ENCODE assay signal across 26 cellular contexts in the genomic region with DNA sequence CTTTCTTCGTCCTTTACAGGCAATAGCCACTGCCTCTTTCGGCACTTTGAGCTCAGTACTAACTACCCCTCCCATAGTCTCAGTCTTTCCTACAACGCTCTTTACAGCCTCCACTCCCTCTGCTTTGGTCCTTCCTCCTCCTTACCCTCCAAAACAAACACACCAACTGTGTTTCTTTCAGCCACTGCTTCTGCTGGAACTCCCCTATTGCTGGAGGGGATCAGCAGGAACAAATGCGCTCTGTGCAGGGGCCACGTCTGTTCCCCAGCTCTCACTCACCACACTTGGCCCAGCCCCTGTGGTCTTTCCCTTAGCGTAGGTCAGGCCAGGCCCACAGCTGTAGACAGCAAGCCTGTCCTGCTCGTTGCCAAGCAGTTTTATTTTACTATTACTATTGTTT. TPM values are rescaled to one million over a fixed set of nuclear protein-coding genes. Genes with fewer than 3 reads are reported as not detected.
DNase-seq lines count a peak whose midpoint lies in the region; ATAC-seq lines count a peak whose summit lies in the region.
"Had no signal": no experiment of that assay in that cellular context is flagged by ENCODE, and none has a peak within 500 bp of the region (broad histone marks: within the 10 kb centered on the region; RNA-seq: fewer than 3 reads in every experiment).

No MANE protein-coding gene starts in this region.

- H3K27me3 ChIP-seq in NT2/D1 (ENCODE audit: insufficient read depth, insufficient read length) (no peaks in the 10 kb centered on the region), layer of hippocampus (ENCODE audit: control insufficient read depth, insufficient read depth, low read length) (no peaks in the 10 kb centered on the region)
- H3K27me3 ChIP-seq: esophagus squamous epithelium, testis had no signal

- no peaks in the 10 kb centered on the region for H3K4me1 Mint-ChIP-seq in stimulated activated naive B cell treated with anti-CD40 and anti-IgM and Interleukin-4, amounts not matched to agents 10 μg/mL and 1 μg/mL and 100 μg/mL, for 72 hours
- H3K4me1 Mint-ChIP-seq: activated naive CD8-positive, alpha-beta T cell treated with anti-CD3 and anti-CD28 coated beads, Interleukin-2, amount 10 ng/mL, durations not matched to agents 7 days and 5 days; activated T-helper 17 cell treated with anti-CD3 and anti-CD28 coated beads, Interleukin-2, amount 50 U/mL, for 72 hours; CD4-positive, alpha-beta memory T cell had no signal

- peak overlapping the region; percentile 89 for H3K27ac ChIP-seq in caudate nucleus (ENCODE audit: low read depth, low read length)
- H3K27ac ChIP-seq in layer of hippocampus (ENCODE audit: low read depth, low read length) = peak overlapping the region; percentile 62
- H3K27ac ChIP-seq: esophagus squamous epithelium, psoas muscle, testis had no signal

- DNase-seq in NT2/D1 (ENCODE audit: low read depth, low spot score) = no peak
- DNase-seq in caudate nucleus (lab: John Stamatoyannopoulos, UW) = peak in 1 of 61 donors; percentile 44
- peak; percentile 63 for DNase-seq in smooth muscle cell of the brain vasculature (ENCODE audit: low read depth, low spot score)
- no peak for DNase-seq in activated CD4-positive, alpha-beta T cell treated with anti-CD3 and anti-CD28 coated beads for 48 hours
- no peak for DNase-seq in mucosa of gallbladder (ENCODE audit: low spot score)
- DNase-seq in stimulated activated naive B cell treated with anti-CD40 and anti-IgM and Interleukin-4, amounts not matched to agents 10 μg/mL and 1 μg/mL and 100 μg/mL, for 72 hours = no peak
- no peak for DNase-seq in NOMO-1 treated with dmso at 0.1 percent for 144 hours (lab: John Stamatoyannopoulos, UW; ENCODE audit: unreplicated experiment)
- DNase-seq: CD4-positive, alpha-beta memory T cell; DMS79 treated with DMSO at 0.1 percent for 48 hours; effector CD8-positive, alpha-beta T cell; esophagus squamous epithelium; KBM-7; naive thymus-derived CD4-positive, alpha-beta T cell; NCI-H2029; NCI-H446; psoas muscle; stimulated activated CD4-positive, alpha-beta T cell treated with anti-CD3 and anti-CD28 coated beads, Interleukin-4, amount 100 ng/mL, for 4 hours; T1000; testis had no signal

- ATAC-seq in stimulated activated naive B cell treated with anti-CD40 and anti-IgM and Interleukin-4, amounts not matched to agents 10 μg/mL and 1 μg/mL and 100 μg/mL, for 72 hours (replicated peaks) = no peak
- ATAC-seq: activated T-helper 17 cell treated with anti-CD3 and anti-CD28 coated beads, Interleukin-2, amount 50 U/mL, for 72 hours; naive thymus-derived CD4-positive, alpha-beta T cell; psoas muscle had no signal

- H3K9me3 ChIP-seq in NT2/D1 (ENCODE audit: insufficient read depth, low read length) = no peaks in the 10 kb centered on the region
- H3K9me3 ChIP-seq: esophagus squamous epithelium, psoas muscle, testis had no signal

- no peaks in the 10 kb centered on the region for H3K9me3 Mint-ChIP-seq in stimulated activated naive B cell treated with anti-CD40 and anti-IgM and Interleukin-4, amounts not matched to agents 10 μg/mL and 1 μg/mL and 100 μg/mL, for 72 hours
- H3K9me3 Mint-ChIP-seq: activated naive CD8-positive, alpha-beta T cell treated with anti-CD3 and anti-CD28 coated beads, Interleukin-2, amount 10 ng/mL, durations not matched to agents 7 days and 5 days; activated T-helper 17 cell treated with anti-CD3 and anti-CD28 coated beads, Interleukin-2, amount 50 U/mL, for 72 hours; CD4-positive, alpha-beta memory T cell; naive thymus-derived CD4-positive, alpha-beta T cell had no signal

- H3K4me3 ChIP-seq in NT2/D1 (ENCODE audit: insufficient read length, low read depth) = no peak overlapping the region
- H3K4me3 ChIP-seq: esophagus squamous epithelium, lung, psoas muscle, smooth muscle cell, testis had no signal

- H3K27me3 Mint-ChIP-seq in stimulated activated naive B cell treated with anti-CD40 and anti-IgM and Interleukin-4, amounts not matched to agents 10 μg/mL and 1 μg/mL and 100 μg/mL, for 72 hours = peaks cover 4 to 16% of the 10 kb centered on the region in 2 donors
- H3K27me3 Mint-ChIP-seq: activated naive CD8-positive, alpha-beta T cell treated with anti-CD3 and anti-CD28 coated beads, Interleukin-2, amount 10 ng/mL, durations not matched to agents 7 days and 5 days; activated T-helper 17 cell treated with anti-CD3 and anti-CD28 coated beads, Interleukin-2, amount 50 U/mL, for 72 hours; CD4-positive, alpha-beta memory T cell; naive thymus-derived CD4-positive, alpha-beta T cell had no signal

- no peak overlapping the region for H3K27ac Mint-ChIP-seq in stimulated activated naive B cell treated with anti-CD40 and anti-IgM and Interleukin-4, amounts not matched to agents 10 μg/mL and 1 μg/mL and 100 μg/mL, for 72 hours
- H3K27ac Mint-ChIP-seq: activated naive CD8-positive, alpha-beta T cell treated with anti-CD3 and anti-CD28 coated beads, Interleukin-2, amount 10 ng/mL, durations not matched to agents 7 days and 5 days; activated T-helper 17 cell treated with anti-CD3 and anti-CD28 coated beads, Interleukin-2, amount 50 U/mL, for 72 hours; CD4-positive, alpha-beta memory T cell; naive thymus-derived CD4-positive, alpha-beta T cell had no signal

- H3K36me3 Mint-ChIP-seq in stimulated activated naive B cell treated with anti-CD40 and anti-IgM and Interleukin-4, amounts not matched to agents 10 μg/mL and 1 μg/mL and 100 μg/mL, for 72 hours = no peaks in the 10 kb centered on the region
- H3K36me3 Mint-ChIP-seq: activated naive CD8-positive, alpha-beta T cell treated with anti-CD3 and anti-CD28 coated beads, Interleukin-2, amount 10 ng/mL, durations not matched to agents 7 days and 5 days; CD4-positive, alpha-beta memory T cell had no signal

- H3K9ac ChIP-seq in NT2/D1 (ENCODE audit: insufficient read length, low read depth) = peak overlapping the region; percentile 68

- H3K36me3 ChIP-seq in NT2/D1 (ENCODE audit: insufficient read depth, insufficient read length, low read length) = no peaks in the 10 kb centered on the region
- H3K36me3 ChIP-seq: esophagus squamous epithelium had no signal

- no peak overlapping the region for H3K4me3 Mint-ChIP-seq in stimulated activated naive B cell treated with anti-CD40 and anti-IgM and Interleukin-4, amounts not matched to agents 10 μg/mL and 1 μg/mL and 100 μg/mL, for 72 hours
- H3K4me3 Mint-ChIP-seq: activated naive CD8-positive, alpha-beta T cell treated with anti-CD3 and anti-CD28 coated beads, Interleukin-2, amount 10 ng/mL, durations not matched to agents 7 days and 5 days; activated T-helper 17 cell treated with anti-CD3 and anti-CD28 coated beads, Interleukin-2, amount 50 U/mL, for 72 hours; CD4-positive, alpha-beta memory T cell; naive thymus-derived CD4-positive, alpha-beta T cell had no signal

- H3K4me1 ChIP-seq in NT2/D1 (ENCODE audit: insufficient read depth, insufficient read length) = peaks cover 35% of the 10 kb centered on the region
- H3K4me1 ChIP-seq: psoas muscle, testis had no signal

RNA-seq across cellular contexts. Expression of gene PC, which starts 42.3 kb away (rescaled TPM):
- 24.7 TPM for total RNA-seq in mucosa of gallbladder

RNA-seq across cellular contexts. Expression of gene LRFN4, which starts 59.0 kb away (rescaled TPM):
- 7.3 TPM for total RNA-seq in mucosa of gallbladder

RNA-seq across cellular contexts. Expression of gene C11orf86, which starts 59.2 kb away (rescaled TPM):
- not detected for total RNA-seq in mucosa of gallbladder
- total RNA-seq: activated CD8-positive, alpha-beta memory T cell treated with anti-CD3 and anti-CD28 coated beads for 36 hours; activated naive CD8-positive, alpha-beta T cell treated with anti-CD3 and anti-CD28 coated beads, Interleukin-2, amount 10 ng/mL, durations not matched to agents 7 days and 5 days; activated T-helper 17 cell treated with anti-CD3 and anti-CD28 coated beads, Interleukin-2, amount 50 U/mL, for 72 hours; bronchial epithelial cell; CD4-positive, alpha-beta memory T cell; esophagus squamous epithelium; lung; naive thymus-derived CD4-positive, alpha-beta T cell; psoas muscle; smooth muscle cell had no signal
